In the genomic region with DNA sequence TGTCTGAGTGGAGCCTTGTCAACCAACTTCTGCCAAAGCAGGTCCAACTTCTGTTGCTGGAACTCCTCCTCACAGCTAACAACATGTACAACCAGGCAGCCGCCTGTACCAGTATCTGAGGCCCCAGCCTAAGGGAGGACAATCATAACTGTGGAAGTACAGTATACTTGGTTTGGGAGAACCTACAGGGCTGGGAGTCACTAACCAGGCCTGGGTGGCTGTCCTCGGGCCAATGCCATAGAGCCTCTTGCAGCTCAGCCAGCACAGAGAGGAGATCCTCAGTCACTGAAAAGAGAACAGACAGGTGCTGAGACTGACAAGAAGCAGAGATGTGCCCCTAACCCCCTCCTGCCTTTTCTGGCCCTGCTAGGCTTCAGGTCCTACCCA, we compare ENCODE assay signal across 10 cellular contexts. TPM values are rescaled to one million over a fixed set of nuclear protein-coding genes. Genes with fewer than 3 reads are reported as not detected.
DNase-seq lines count a peak whose midpoint lies in the region; ATAC-seq and TF ChIP-seq lines count a peak whose summit lies in the region.
"Had no signal": no experiment of that assay in that cellular context is flagged by ENCODE, and none has a peak within 500 bp of the region (broad histone marks: within the 10 kb centered on the region; RNA-seq: fewer than 3 reads in every experiment).

No MANE protein-coding gene starts in this region.

- DNase-seq in activated T-cell treated with anti-CD3 and anti-CD28 coated beads, Interleukin-2, amount 50 U/mL, for 24 hours: no peak
- no peak for DNase-seq in activated T-cell treated with anti-CD3 and anti-CD28 coated beads, Interleukin-2, amount 50 U/mL, for 1 hour
- DNase-seq in immature natural killer cell (no peak), testis (no peak), GM10248 (ENCODE audit: extremely low spot score) (no peak), C1 segment of cervical spinal cord (lab: John Stamatoyannopoulos, UW) (no peak)
- DNase-seq: activated CD4-positive, alpha-beta T cell treated with anti-CD3 and anti-CD28 coated beads, Interleukin-2, amount 50 U/mL, for 1 hour had no signal

- CTCF ChIA-PET in GM10248 (lab: Yijun Ruan, JAX): interaction anchor here (2.0 to 8.3 kb wide), 2 partner anchors 8 to 29 kb away, joined by 8 to 131 read pairs; a partner anchor contains a TSS

- H3K36me3 Mint-ChIP-seq in activated T-cell treated with anti-CD3 and anti-CD28 coated beads, Interleukin-2, amount 50 U/mL, for 24 hours (ENCODE audit: low read depth): peaks cover 74% of the 10 kb centered on the region
- peaks cover 39% of the 10 kb centered on the region for H3K36me3 Mint-ChIP-seq in activated T-helper 17 cell treated with anti-CD3 and anti-CD28 coated beads, Interleukin-2, amount 50 U/mL, for 72 hours (ENCODE audit: low read depth)
- H3K36me3 Mint-ChIP-seq in immature natural killer cell: peaks cover 0 to 5% (median 3%) of the 10 kb centered on the region in 3 donors

- peak overlapping the region; percentile 90 for H3K4me3 Mint-ChIP-seq in activated T-cell treated with anti-CD3 and anti-CD28 coated beads, Interleukin-2, amount 50 U/mL, for 24 hours
- H3K4me3 Mint-ChIP-seq in activated T-helper 17 cell treated with anti-CD3 and anti-CD28 coated beads, Interleukin-2, amount 50 U/mL, for 72 hours: peak overlapping the region; percentile 90
- H3K4me3 Mint-ChIP-seq in immature natural killer cell: peak overlapping the region; percentile 74 to 97 (median 89)

- no peak for ATAC-seq in activated T-helper 17 cell treated with anti-CD3 and anti-CD28 coated beads, Interleukin-2, amount 50 U/mL, for 72 hours (replicated peaks)
- no peak for ATAC-seq in HG02678 (IDR thresholded peaks at IDR 0.05; ENCODE audit: unreplicated experiment)

- POLR2A ChIA-PET in GM10248 (lab: Yijun Ruan, JAX): interaction anchor here (2.2 to 4.2 kb wide), 3 partner anchors 8 to 12 kb away, joined by 6 to 28 read pairs (median 14); a partner anchor contains a TSS

- no peak for TF ChIP-seq POLR2A in testis (IDR thresholded peaks at IDR 0.05)

- 73 to 76% methylated on average over 2 of the region's 2 CpGs for WGBS in testis, 2 donors

- intact Hi-C loops in testis (cut with DNase I; ENCODE audit: low total_unique reads): no loop called here

- TF ChIP-seq CTCF in testis (IDR thresholded peaks at IDR 0.05) (no peak), GM10248 (IDR thresholded peaks at IDR 0.05; ENCODE audit: control extremely low read depth, extremely low read depth, low read depth, missing control alignments) (no peak)

- no peaks in the 10 kb centered on the region for H3K27me3 Mint-ChIP-seq in activated T-cell treated with anti-CD3 and anti-CD28 coated beads, Interleukin-2, amount 50 U/mL, for 24 hours
- no peaks in the 10 kb centered on the region for H3K27me3 Mint-ChIP-seq in activated T-helper 17 cell treated with anti-CD3 and anti-CD28 coated beads, Interleukin-2, amount 50 U/mL, for 72 hours
- H3K27me3 Mint-ChIP-seq in immature natural killer cell (ENCODE audit: low read depth in 3 of 3): peaks cover 4 to 11% (median 7%) of the 10 kb centered on the region in 3 donors

- no peaks in the 10 kb centered on the region for H3K27me3 ChIP-seq in testis
- H3K27me3 ChIP-seq: ovary had no signal

- H3K4me3 ChIP-seq in testis: peak overlapping the region; percentile 80

- peak overlapping the region; percentile 73 for H3K27ac Mint-ChIP-seq in activated T-cell treated with anti-CD3 and anti-CD28 coated beads, Interleukin-2, amount 50 U/mL, for 24 hours
- H3K27ac Mint-ChIP-seq in activated T-helper 17 cell treated with anti-CD3 and anti-CD28 coated beads, Interleukin-2, amount 50 U/mL, for 72 hours: peak overlapping the region; percentile 68
- peak overlapping the region in 3 of 6 donors; percentile 43 to 71 (median 64) for H3K27ac Mint-ChIP-seq in immature natural killer cell

- no peaks in the 10 kb centered on the region for H3K9me3 ChIP-seq in testis
- H3K9me3 ChIP-seq: ovary had no signal

- peaks cover 26% of the 10 kb centered on the region for H3K4me1 Mint-ChIP-seq in activated T-cell treated with anti-CD3 and anti-CD28 coated beads, Interleukin-2, amount 50 U/mL, for 24 hours (ENCODE audit: low read depth)
- H3K4me1 Mint-ChIP-seq in activated T-helper 17 cell treated with anti-CD3 and anti-CD28 coated beads, Interleukin-2, amount 50 U/mL, for 72 hours: no peaks in the 10 kb centered on the region
- peaks cover 32% of the 10 kb centered on the region in 2 donors for H3K4me1 Mint-ChIP-seq in immature natural killer cell

- no peaks in the 10 kb centered on the region for H3K9me3 Mint-ChIP-seq in activated T-cell treated with anti-CD3 and anti-CD28 coated beads, Interleukin-2, amount 50 U/mL, for 24 hours
- H3K9me3 Mint-ChIP-seq in activated T-helper 17 cell treated with anti-CD3 and anti-CD28 coated beads, Interleukin-2, amount 50 U/mL, for 72 hours: no peaks in the 10 kb centered on the region
- H3K9me3 Mint-ChIP-seq in immature natural killer cell: no peaks in the 10 kb centered on the region

- H3K4me1 ChIP-seq in testis: peaks cover 35% of the 10 kb centered on the region

- no peaks in the 10 kb centered on the region for H3K36me3 ChIP-seq in testis (ENCODE audit: low read depth, missing control alignments)
- H3K36me3 ChIP-seq: ovary had no signal

- H3K27ac ChIP-seq in testis: peak overlapping the region in 1 of 2 donors; percentile 23

RNA-seq across cellular contexts. Expression of a gene that starts 1.2 kb away (rescaled TPM):
- 10 to 100 TPM; 20.9 to 21.2 TPM for total RNA-seq in activated T-helper 17 cell treated with anti-CD3 and anti-CD28 coated beads, Interleukin-2, amount 50 U/mL, for 72 hours
- polyA plus RNA-seq in immature natural killer cell (10 to 100 TPM; 17.1 to 26.9 (median 21.8) TPM), testis (ENCODE audit: insufficient read depth, low read depth, low replicate concordance) (121 TPM)
- total RNA-seq in testis: 100 to 1,000 TPM in 1 of 2 donors, 10 to 100 TPM in 1; 92.0 to 106 TPM

RNA-seq across cellular contexts. Expression of a gene that starts 4.7 kb away (rescaled TPM):
- total RNA-seq in activated T-helper 17 cell treated with anti-CD3 and anti-CD28 coated beads, Interleukin-2, amount 50 U/mL, for 72 hours: 10 to 100 TPM; 40.6 to 56.7 TPM
- polyA plus RNA-seq in immature natural killer cell (100 to 1,000 TPM; 118 to 204 (median 142) TPM), testis (ENCODE audit: insufficient read depth, low read depth, low replicate concordance) (544 TPM)
- 100 to 1,000 TPM; 324 to 416 TPM for total RNA-seq in testis

RNA-seq across cellular contexts. Expression of a gene that starts 10.0 kb away (rescaled TPM):
- total RNA-seq in activated T-helper 17 cell treated with anti-CD3 and anti-CD28 coated beads, Interleukin-2, amount 50 U/mL, for 72 hours: 100 to 1,000 TPM; 154 to 208 TPM
- polyA plus RNA-seq in immature natural killer cell (100 to 1,000 TPM in 1 of 3 donors, 10 to 100 TPM in 2; 56.8 to 114 (median 70.6) TPM), testis (ENCODE audit: insufficient read depth, low read depth, low replicate concordance) (92.0 TPM)
- 100 to 1,000 TPM; 171 to 172 TPM for total RNA-seq in testis

RNA-seq across cellular contexts. Expression of a gene that starts 12.0 kb away (rescaled TPM):
- 100 to 1,000 TPM; 460 to 479 TPM for total RNA-seq in activated T-helper 17 cell treated with anti-CD3 and anti-CD28 coated beads, Interleukin-2, amount 50 U/mL, for 72 hours
- 10 to 100 TPM; 44.8 to 52.6 (median 52.0) TPM for polyA plus RNA-seq in immature natural killer cell
- total RNA-seq in testis: 10 to 100 TPM; 93.0 to 98.5 TPM
- 95.0 TPM for polyA plus RNA-seq in testis (ENCODE audit: insufficient read depth, low read depth, low replicate concordance)

RNA-seq across cellular contexts. Expression of a gene that starts 27.2 kb away (rescaled TPM):
- total RNA-seq in activated T-helper 17 cell treated with anti-CD3 and anti-CD28 coated beads, Interleukin-2, amount 50 U/mL, for 72 hours: 10 to 100 TPM; 32.2 to 44.9 TPM
- polyA plus RNA-seq in immature natural killer cell: 10 to 100 TPM; 16.8 to 26.8 (median 24.9) TPM
- 100 to 1,000 TPM; 107 to 122 TPM for total RNA-seq in testis
- 52.3 TPM for polyA plus RNA-seq in testis (ENCODE audit: insufficient read depth, low read depth, low replicate concordance)

Comparison
In these comparisons a context has a peak if more than half of its experiments do, and no peak if none do; other contexts are left out.
1. RNA of a gene that starts 1.2 kb away (total RNA-seq): 92.0 to 106 TPM in testis; 20.9 to 21.2 TPM in activated T-helper 17 cell treated with anti-CD3 and anti-CD28 coated beads, Interleukin-2, amount 50 U/mL, for 72 hours; every median in the first group is over 4 times any median in the second.
2. RNA of a gene that starts 4.7 kb away (total RNA-seq): 324 to 416 TPM in testis; 40.6 to 56.7 TPM in activated T-helper 17 cell treated with anti-CD3 and anti-CD28 coated beads, Interleukin-2, amount 50 U/mL, for 72 hours; every median in the first group is over 4 times any median in the second.
3. Peak in every context shown above with its lines, with median percentiles within 50 percentile points of each other: H3K4me3 Mint-ChIP-seq.